ENCODE assay signal across 10 cellular contexts in genomic region chr15:25436707-25437106, GRCh38. TPM values are rescaled to one million over a fixed set of nuclear protein-coding genes. Genes with fewer than 3 reads are reported as not detected.
DNase-seq lines count a peak whose midpoint lies in the region; ATAC-seq, FAIRE-seq and TF ChIP-seq lines count a peak whose summit lies in the region.
"Had no signal": no experiment of that assay in that cellular context is flagged by ENCODE, and none has a peak within 500 bp of the region (broad histone marks: within the 10 kb centered on the region; RNA-seq: fewer than 3 reads in every experiment).

No MANE protein-coding gene starts in this region.

- H3K36me3 ChIP-seq in SK-N-SH (replicated peaks in 1 of 2; ENCODE audit: control insufficient read depth in 1 of 2, insufficient read depth in 2 of 2, low read length in 1 of 2) (peaks cover 2 to 9% of the 10 kb centered on the region in 2 experiments), small intestine (ENCODE audit: control insufficient read depth in 2 of 2, insufficient read depth in 2 of 2, low read length in 2 of 2) (no peaks in the 10 kb centered on the region)

- H3K4me2 ChIP-seq in SK-N-SH: peak overlapping the region; percentile 91

- no peaks in the 10 kb centered on the region for H3K9me3 ChIP-seq in SK-N-SH
- no peaks in the 10 kb centered on the region for H3K9me3 ChIP-seq in small intestine (ENCODE audit: control insufficient read depth, low read depth)

- TF ChIP-seq CTCF in SK-N-SH (IDR thresholded peaks at IDR 0.05) (no peak), VCaP (conservative IDR thresholded peaks at IDR 0.05) (no peak), fibroblast of villous mesenchyme (IDR thresholded peaks at IDR 0.05; ENCODE audit: insufficient read depth, low read depth, low read length) (no peak)

- H3F3A ChIP-seq in SK-N-SH (replicated peaks; ENCODE audit: insufficient read depth): no peaks in the 10 kb centered on the region

- no peak for ATAC-seq in SK-N-SH treated with all-trans-retinoic acid at 6 μM for 48 hours
- no peak for ATAC-seq in GM19351 (IDR thresholded peaks at IDR 0.05; ENCODE audit: unreplicated experiment)

- no peak overlapping the region for H3K27ac ChIP-seq in SK-N-SH (ENCODE audit: low read depth in 2 of 2, low read length in 1 of 2)
- H3K27ac ChIP-seq in VCaP: peak overlapping the region; percentile 99
- no peak overlapping the region for H3K27ac ChIP-seq in small intestine (ENCODE audit: low read depth in 1 of 2, low read length in 1 of 2)

- peak overlapping the region; percentile 99; the same call in 1 of the 2 replicates for H3K9ac ChIP-seq in SK-N-SH

- FAIRE-seq in small intestine (lab: Jason Lieb, UNC): no peak

- CTCF ChIA-PET in SK-N-SH (lab: Yijun Ruan, JAX): interaction anchor here (0.9 to 1.5 kb wide), 2 partner anchors 27 to 66 kb away, joined by 3 read pairs; no protein-coding TSS in a partner anchor

- DNase-seq in SK-N-SH (no peak), fibroblast of villous mesenchyme (ENCODE audit: low read depth) (no peak), small intestine (peak; percentile 29), DMS153 (lab: John Stamatoyannopoulos, UW) (no peak), T-helper 9 cell (no peak)
- DNase-seq: ACHN, NCI-H187 had no signal

- H4K20me1 ChIP-seq in SK-N-SH (ENCODE audit: insufficient read depth): peaks cover 65% of the 10 kb centered on the region

- TF ChIP-seq RAD21 in SK-N-SH (IDR thresholded peaks at IDR 0.05; ENCODE audit: low read length): no peak

- peaks cover 70% of the 10 kb centered on the region for H3K79me2 ChIP-seq in SK-N-SH (ENCODE audit: insufficient read depth)

- H3K9me2 ChIP-seq in SK-N-SH: no peaks in the 10 kb centered on the region

- POLR2A ChIA-PET in SK-N-SH (lab: Yijun Ruan, JAX): no interaction called here

- no peaks in the 10 kb centered on the region for H3K27me3 ChIP-seq in SK-N-SH (ENCODE audit: insufficient read depth)
- no peaks in the 10 kb centered on the region for H3K27me3 ChIP-seq in small intestine (ENCODE audit: control insufficient read depth in 2 of 2, insufficient read depth in 2 of 2, low read length in 2 of 2)

- no peak overlapping the region for H2AFZ ChIP-seq in SK-N-SH (ENCODE audit: low read depth)

- no peak for TF ChIP-seq EP300 in SK-N-SH (IDR thresholded peaks at IDR 0.05; ENCODE audit: borderline replicate concordance in 1 of 2, low read depth in 1 of 2, low read length in 1 of 2)

- H3K4me3 ChIP-seq in SK-N-SH (ENCODE audit: low read depth in 2 of 2, low read length in 1 of 2) (peak overlapping the region; percentile 86 to 96; a peak in 3 of 4 replicates), fibroblast of villous mesenchyme (ENCODE audit: low read depth, low read length) (peak overlapping the region; percentile 23), small intestine (ENCODE audit: low read depth in 1 of 2, low read length in 2 of 2) (no peak overlapping the region)

- peaks cover 10 to 16% of the 10 kb centered on the region in 2 experiments; a peak in 3 of 4 replicates for H3K4me1 ChIP-seq in SK-N-SH (ENCODE audit: control insufficient read depth in 1 of 2, insufficient read depth in 2 of 2, low read depth in 1 of 2, low read length in 1 of 2)
- H3K4me1 ChIP-seq in small intestine (ENCODE audit: control insufficient read depth in 2 of 2, insufficient read depth in 1 of 2, low read depth in 1 of 2, low read length in 1 of 2): peaks cover 3 to 13% of the 10 kb centered on the region in 2 donors

TF ChIP-seq in SK-N-SH, 30 proteins besides CTCF, POLR2A, EP300 and RAD21:
- TF ChIP-seq USF2 (IDR thresholded peaks at IDR 0.05; ENCODE audit: borderline replicate concordance, low read depth, low read length) (no peak), EZH2phosphoT487 (IDR thresholded peaks at IDR 0.05; ENCODE audit: borderline replicate concordance, low read depth) (no peak), RCOR1 (IDR thresholded peaks at IDR 0.05; ENCODE audit: low read length) (no peak), GATA2 (CRISPR knock-in tag; IDR thresholded peaks at IDR 0.05) (no peak), IRF3 (IDR thresholded peaks at IDR 0.05; ENCODE audit: low read depth, low read length) (no peak), YY1 (IDR thresholded peaks at IDR 0.05; ENCODE audit: low read depth) (no peak), RFX5 (IDR thresholded peaks at IDR 0.05; ENCODE audit: low read length) (no peak), MXI1 (IDR thresholded peaks at IDR 0.05; ENCODE audit: low read depth, low read length) (no peak), FOXM1 (IDR thresholded peaks at IDR 0.05; ENCODE audit: low read depth) (no peak), MEF2A (IDR thresholded peaks at IDR 0.05; ENCODE audit: borderline replicate concordance, low read depth) (no peak), NFIC (IDR thresholded peaks at IDR 0.05; ENCODE audit: borderline replicate concordance) (no peak), TEAD4 (IDR thresholded peaks at IDR 0.05; ENCODE audit: borderline replicate concordance, insufficient read depth) (no peak), ELF1 (IDR thresholded peaks at IDR 0.05) (no peak)

TF ChIP-seq in SK-N-SH treated with all-trans-retinoic acid at 6 μM for 48 hours, 23 proteins besides CTCF, POLR2A, EP300 and RAD21 (continues in another document):
- TF ChIP-seq GLIS3 (CRISPR knock-in tag; IDR thresholded peaks at IDR 0.05) (no peak), ZNF565 (CRISPR knock-in tag; conservative IDR thresholded peaks at IDR 0.05; ENCODE audit: low read depth) (no peak), ZC3H10 (CRISPR knock-in tag; IDR thresholded peaks at IDR 0.05) (no peak), ARNTL (CRISPR knock-in tag; IDR thresholded peaks at IDR 0.05; ENCODE audit: borderline replicate concordance, low read depth) (no peak), TOX (CRISPR knock-in tag; IDR thresholded peaks at IDR 0.05; ENCODE audit: borderline replicate concordance) (no peak), SNAI2 (CRISPR knock-in tag; IDR thresholded peaks at IDR 0.05) (no peak), ZFP3 (CRISPR knock-in tag; IDR thresholded peaks at IDR 0.05) (no peak), RARB (CRISPR knock-in tag; IDR thresholded peaks at IDR 0.05) (no peak), ESRRG (CRISPR knock-in tag; IDR thresholded peaks at IDR 0.05) (no peak), BACH2 (CRISPR knock-in tag; IDR thresholded peaks at IDR 0.05; ENCODE audit: borderline replicate concordance) (no peak), TCF4 (CRISPR knock-in tag; IDR thresholded peaks at IDR 0.05; ENCODE audit: borderline replicate concordance) (no peak), CSDC2 (CRISPR knock-in tag; IDR thresholded peaks at IDR 0.05) (no peak), ZFP30 (CRISPR knock-in tag; IDR thresholded peaks at IDR 0.05) (no peak), PATZ1 (CRISPR knock-in tag; IDR thresholded peaks at IDR 0.05; ENCODE audit: borderline replicate concordance) (no peak), OSR1 (CRISPR knock-in tag; IDR thresholded peaks at IDR 0.05) (no peak), CREB5 (CRISPR knock-in tag; IDR thresholded peaks at IDR 0.05; ENCODE audit: low read depth) (no peak), ZNF8 (CRISPR knock-in tag; IDR thresholded peaks at IDR 0.05) (no peak), PPARA (CRISPR knock-in tag; IDR thresholded peaks at IDR 0.05; ENCODE audit: borderline replicate concordance) (no peak)

RNA-seq across cellular contexts. Expression of gene UBE3A, which starts 2.1 kb away (rescaled TPM):
- polyA plus RNA-seq in SK-N-SH (2012; rRNA removed) (9.7 and 11.3 TPM in 2 replicates), small intestine (10 to 100 TPM; 14.6 to 19.5 (median 15.7) TPM)
- 11.6 and 18.0 TPM in 2 replicates for polyA plus RNA-seq in SK-N-SH (2012; cell fraction: cytosol; rRNA removed)
- 17.4 and 25.7 TPM in 2 replicates for polyA plus RNA-seq in SK-N-SH (2012; cell fraction: nucleus; rRNA removed)
- 71.2 and 96.7 TPM in 2 replicates for total RNA-seq in fibroblast of villous mesenchyme

Comparison
In these comparisons a context has a peak if more than half of its experiments do, and no peak if none do; other contexts are left out.
1. H3K4me3 ChIP-seq: peak in SK-N-SH (2 of 2) and fibroblast of villous mesenchyme (single experiment); none in small intestine (0 of 2).